Comparison of ENCODE assay signal across 14 cellular contexts in genomic region chr16:1674751-1675664, GRCh38. TPM values are rescaled to one million over a fixed set of nuclear protein-coding genes. Genes with fewer than 3 reads are reported as not detected.
DNase-seq lines count a peak whose midpoint lies in the region; ATAC-seq, FAIRE-seq and TF ChIP-seq lines count a peak whose summit lies in the region.
"Had no signal": no experiment of that assay in that cellular context is flagged by ENCODE, and none has a peak within 500 bp of the region (broad histone marks: within the 10 kb centered on the region; RNA-seq: fewer than 3 reads in every experiment).

No MANE protein-coding gene starts in this region.

- H3K27ac Mint-ChIP-seq in nephron progenitor cell, result peak overlapping the region; percentile 68
- H3K27ac Mint-ChIP-seq: activated CD8-positive, alpha-beta T cell treated with anti-CD3 and anti-CD28 coated beads, Interleukin-2, amount 10 ng/mL, durations not matched to agents 7 days and 5 days had no signal

- DNase-seq in Daoy (ENCODE audit: low read depth) (peak; percentile 67), NCI-H226 (peak; percentile 60), bronchial epithelial cell (ENCODE audit: low read depth) (peak; percentile 52), nephron progenitor cell (no peak), LoVo (ENCODE audit: low spot score) (no peak), Ammon's horn (ENCODE audit: low spot score) (no peak), cerebellar cortex (ENCODE audit: low spot score) (no peak)
- DNase-seq: activated CD8-positive, alpha-beta T cell treated with anti-CD3 and anti-CD28 coated beads, Interleukin-2, amount 10 ng/mL, durations not matched to agents 7 days and 5 days; activated naive CD4-positive, alpha-beta T cell treated with anti-CD3 and anti-CD28 coated beads, Interleukin-2, amount 10 ng/mL, durations not matched to agents 7 days and 5 days; CD4-positive, alpha-beta memory T cell; NCI-H2171 had no signal

- peaks cover 30% of the 10 kb centered on the region for H3K36me3 ChIP-seq in bronchial epithelial cell (ENCODE audit: control insufficient read depth, insufficient read depth, low read length)

- peaks cover 27% of the 10 kb centered on the region for H3K4me1 Mint-ChIP-seq in nephron progenitor cell

- H3K36me3 Mint-ChIP-seq in nephron progenitor cell (ENCODE audit: low read depth), result peaks cover 50% of the 10 kb centered on the region

- TF ChIP-seq CTCF in bronchial epithelial cell (IDR thresholded peaks at IDR 0.05; ENCODE audit: insufficient read depth, low read length, severe bottlenecking), result no peak
- TF ChIP-seq CTCF in nephron progenitor cell (IDR thresholded peaks at IDR 0.05), result no peak

- no peak overlapping the region for H3K4me3 ChIP-seq in bronchial epithelial cell (ENCODE audit: low read depth, low read length)

- ATAC-seq in HG03457 (IDR thresholded peaks at IDR 0.05; ENCODE audit: unreplicated experiment), result no peak
- ATAC-seq: activated CD8-positive, alpha-beta T cell treated with anti-CD3 and anti-CD28 coated beads, Interleukin-2, amount 10 ng/mL, durations not matched to agents 7 days and 5 days; foreskin keratinocyte; right cardiac atrium had no signal

- no peaks in the 10 kb centered on the region for H3K27me3 Mint-ChIP-seq in nephron progenitor cell (ENCODE audit: low read depth, poor library complexity)
- H3K27me3 Mint-ChIP-seq: activated naive CD4-positive, alpha-beta T cell treated with anti-CD3 and anti-CD28 coated beads, Interleukin-2, amount 10 ng/mL, durations not matched to agents 7 days and 5 days; CD4-positive, alpha-beta memory T cell had no signal

- FAIRE-seq in bronchial epithelial cell (lab: Jason Lieb, UNC), result no peak

- no peaks in the 10 kb centered on the region for H3K27me3 ChIP-seq in bronchial epithelial cell (ENCODE audit: control insufficient read depth, insufficient read depth, low read length)
- H3K27me3 ChIP-seq: foreskin keratinocyte had no signal

- no peak overlapping the region for H3K4me3 Mint-ChIP-seq in nephron progenitor cell
- H3K4me3 Mint-ChIP-seq: activated CD8-positive, alpha-beta T cell treated with anti-CD3 and anti-CD28 coated beads, Interleukin-2, amount 10 ng/mL, durations not matched to agents 7 days and 5 days; activated naive CD4-positive, alpha-beta T cell treated with anti-CD3 and anti-CD28 coated beads, Interleukin-2, amount 10 ng/mL, durations not matched to agents 7 days and 5 days; CD4-positive, alpha-beta memory T cell had no signal

- no peaks in the 10 kb centered on the region for H3K9me3 Mint-ChIP-seq in nephron progenitor cell
- H3K9me3 Mint-ChIP-seq: activated naive CD4-positive, alpha-beta T cell treated with anti-CD3 and anti-CD28 coated beads, Interleukin-2, amount 10 ng/mL, durations not matched to agents 7 days and 5 days had no signal

RNA-seq across cellular contexts. Expression of gene JPT2, which starts 3.1 kb away (rescaled TPM):
- 75.4 and 121 TPM in 2 replicates for total RNA-seq in Daoy (2014; rRNA removed; shearing (Covaris generic))
- 55.0 and 59.2 TPM in 2 replicates for total RNA-seq in bronchial epithelial cell

RNA-seq across cellular contexts. Expression of gene MAPK8IP3, which starts 31.0 kb away (rescaled TPM):
- 8.9 and 17.5 TPM in 2 replicates for total RNA-seq in Daoy (2014; rRNA removed; shearing (Covaris generic))
- total RNA-seq in bronchial epithelial cell, result 24.5 and 28.7 TPM in 2 replicates

Comparison
In these comparisons a context has a peak if more than half of its experiments do, and no peak if none do; other contexts are left out.
1. DNase-seq: peak in Daoy (single experiment), NCI-H226 (single experiment) and bronchial epithelial cell (single experiment); none in nephron progenitor cell (single experiment), LoVo (single experiment), Ammon's horn (single experiment) and cerebellar cortex (single experiment).